Comparison of ENCODE assay signal across 8 cellular contexts in the genomic region with DNA sequence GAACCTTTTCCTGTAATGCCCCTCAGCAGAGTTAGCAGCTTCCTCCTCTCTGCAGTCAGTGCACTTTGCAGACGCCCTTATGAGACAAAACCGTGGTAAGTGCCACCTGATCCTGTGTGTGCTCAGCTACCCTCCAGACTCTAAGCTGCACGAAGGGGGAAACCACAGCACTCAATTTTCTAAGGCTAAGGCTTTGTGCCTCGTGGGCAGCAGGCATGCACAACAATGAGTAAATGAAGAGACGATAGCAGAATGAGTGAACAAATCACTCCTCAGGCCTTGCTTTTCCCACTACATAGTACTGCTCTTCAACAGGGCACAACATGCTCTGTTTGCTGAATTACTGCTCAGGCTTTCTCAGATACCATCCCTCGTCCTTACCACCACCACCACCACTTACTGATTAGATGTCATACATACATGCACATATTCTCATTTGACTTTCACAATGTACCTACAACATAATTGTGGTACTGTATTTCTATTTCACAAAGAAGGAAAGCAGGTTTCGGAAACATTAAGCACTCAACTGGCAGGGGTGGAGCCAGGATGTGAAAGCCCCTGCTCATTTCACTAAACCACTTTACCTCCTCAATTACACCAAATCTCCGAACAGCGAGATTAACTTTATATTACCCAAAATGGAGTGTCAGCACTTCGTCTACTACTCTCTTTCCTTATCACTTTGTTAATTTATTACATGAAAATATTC.
DNase-seq lines count a peak whose midpoint lies in the region; ATAC-seq and TF ChIP-seq lines count a peak whose summit lies in the region.

No MANE protein-coding gene starts in this region.

- TF ChIP-seq POLR2A in spleen (IDR thresholded peaks at IDR 0.05), result peak in 1 of 3 donors; percentile 10

- POLR2A ChIA-PET in OCI-LY7 (lab: Charles Lee), result interaction anchor here (0.6 to 2.2 kb wide), 6 partner anchors 10 to 495 kb away, joined by 3 to 7 read pairs (median 3); no protein-coding TSS in a partner anchor

- H3K27ac Mint-ChIP-seq in activated naive CD4-positive, alpha-beta T cell treated with anti-CD3 and anti-CD28 coated beads, Interleukin-2, amount 50 U/mL, for 72 hours, result peak overlapping the region; percentile 89 to 97
- no peak overlapping the region for H3K27ac Mint-ChIP-seq in mesothelial cell of epicardium

- H3K4me1 Mint-ChIP-seq in mesothelial cell of epicardium, result peaks cover 13% of the 10 kb centered on the region

- peak overlapping the region; percentile 64 for H3K4me2 ChIP-seq in OCI-LY7 (ENCODE audit: low read length)

- no peak overlapping the region for H3K4me3 Mint-ChIP-seq in mesothelial cell of epicardium

- peaks cover 0 to 12% of the 10 kb centered on the region in 2 donors for H3K36me3 Mint-ChIP-seq in activated naive CD4-positive, alpha-beta T cell treated with anti-CD3 and anti-CD28 coated beads, Interleukin-2, amount 50 U/mL, for 72 hours
- no peaks in the 10 kb centered on the region for H3K36me3 Mint-ChIP-seq in mesothelial cell of epicardium

- H3K9me2 ChIP-seq in OCI-LY7 (ENCODE audit: insufficient read depth, low read length), result no peaks in the 10 kb centered on the region

- H3K4me1 ChIP-seq in OCI-LY7 (ENCODE audit: insufficient read depth, low read length, poor library complexity, severe bottlenecking), result peaks cover 32% of the 10 kb centered on the region
- peaks cover 27 to 74% (median 46%) of the 10 kb centered on the region in 6 donors for H3K4me1 ChIP-seq in spleen

- H3K79me2 ChIP-seq in OCI-LY7 (ENCODE audit: insufficient read depth, low read depth, low read length), result no peaks in the 10 kb centered on the region

- H3K9me3 ChIP-seq in OCI-LY7 (ENCODE audit: low read length) (no peaks in the 10 kb centered on the region), spleen (no peaks in the 10 kb centered on the region)

- H3K27ac ChIP-seq in OCI-LY7 (ENCODE audit: low read depth, low read length, poor library complexity, severe bottlenecking) (peak overlapping the region; percentile 61), spleen (peak overlapping the region; percentile 76 to 90 (median 84))

- no peaks in the 10 kb centered on the region for H3K27me3 ChIP-seq in spleen (replicated peaks in 1 of 7)

- no TSS peak for BruUV-seq in OCI-LY7 (replicated peaks; lab: Mats Ljungman, UMichigan)

- peak overlapping the region; percentile 53 for H2AFZ ChIP-seq in OCI-LY7 (ENCODE audit: low read length)

- ATAC-seq in HG03066 (IDR thresholded peaks at IDR 0.05; ENCODE audit: low read depth, unreplicated experiment), result peak; percentile 60
- peak; percentile 87 to 89 for ATAC-seq in activated naive CD4-positive, alpha-beta T cell treated with anti-CD3 and anti-CD28 coated beads, Interleukin-2, amount 50 U/mL, for 72 hours

- H4K20me1 ChIP-seq in OCI-LY7 (ENCODE audit: insufficient read depth, low read length), result no peaks in the 10 kb centered on the region

- no peaks in the 10 kb centered on the region for H3K36me3 ChIP-seq in OCI-LY7 (ENCODE audit: insufficient read depth, low read length)
- no peaks in the 10 kb centered on the region for H3K36me3 ChIP-seq in spleen

- peaks cover 0 to 8% of the 10 kb centered on the region in 2 donors for H3K9me3 Mint-ChIP-seq in activated naive CD4-positive, alpha-beta T cell treated with anti-CD3 and anti-CD28 coated beads, Interleukin-2, amount 50 U/mL, for 72 hours
- H3K9me3 Mint-ChIP-seq in mesothelial cell of epicardium, result peaks cover 3% of the 10 kb centered on the region

- CTCF ChIA-PET in OCI-LY7 (lab: Charles Lee; ENCODE audit: unreplicated experiment), result interaction anchor here (0.5 kb wide), 1 partner anchor 18 kb away, joined by 3 read pairs; no protein-coding TSS in a partner anchor

- DNase-seq in activated gamma-delta T cell treated with Interleukin-2 at 50 U/mL for 16 hours (peak; percentile 64), activated gamma-delta T cell (lab: John Stamatoyannopoulos, UW) (no peak), OCI-LY7 (ENCODE audit: low spot score) (peak; percentile 84), spleen (peak; percentile 78), mesothelial cell of epicardium (ENCODE audit: low spot score in 2 of 2, unreplicated experiment in 2 of 2) (no peak), cerebellar cortex (ENCODE audit: low spot score) (no peak)
- peak; percentile 40 to 60 for DNase-seq in activated naive CD4-positive, alpha-beta T cell treated with anti-CD3 and anti-CD28 coated beads, Interleukin-2, amount 50 U/mL, for 72 hours (ENCODE audit: low spot score in 2 of 2)

- WGBS in spleen, 5 donors, result 21 to 28% (median 24%) methylated on average over 10 of the region's 10 CpGs

- intact Hi-C loops in OCI-LY7 (cut with micrococcal nuclease; ENCODE audit: unreplicated experiment) (loop anchor here (2.0 kb wide), 2 partner anchors 208 to 536 kb away; a partner anchor contains a TSS), spleen (cut with DNase I; ENCODE audit: low total_unique reads) (no loop called here)

- TF ChIP-seq CTCF in OCI-LY7 (conservative IDR thresholded peaks at IDR 0.05; ENCODE audit: low read length) (no peak), spleen (IDR thresholded peaks at IDR 0.05 in 8 of 11, conservative IDR thresholded peaks at IDR 0.05 in 3 of 11) (no peak), mesothelial cell of epicardium (IDR thresholded peaks at IDR 0.05; ENCODE audit: unreplicated experiment) (no peak)

- H3K4me3 ChIP-seq in OCI-LY7 (ENCODE audit: low read depth, low read length, poor library complexity, severe bottlenecking) (peak overlapping the region; percentile 54), spleen (peak overlapping the region in 2 of 8 donors; percentile 4 to 43)

- H3K27me3 Mint-ChIP-seq in mesothelial cell of epicardium (ENCODE audit: low read depth), result no peaks in the 10 kb centered on the region

Comparison
In these comparisons a context has a peak if more than half of its experiments do, and no peak if none do; other contexts are left out.
1. DNase-seq: peak in activated gamma-delta T cell treated with Interleukin-2 at 50 U/mL for 16 hours (single experiment), OCI-LY7 (single experiment), activated naive CD4-positive, alpha-beta T cell treated with anti-CD3 and anti-CD28 coated beads, Interleukin-2, amount 50 U/mL, for 72 hours (2 of 2) and spleen (single experiment); none in activated gamma-delta T cell (single experiment), mesothelial cell of epicardium (0 of 2) and cerebellar cortex (single experiment).